29 cellular contexts compared by ENCODE assay signal in the genomic region with DNA sequence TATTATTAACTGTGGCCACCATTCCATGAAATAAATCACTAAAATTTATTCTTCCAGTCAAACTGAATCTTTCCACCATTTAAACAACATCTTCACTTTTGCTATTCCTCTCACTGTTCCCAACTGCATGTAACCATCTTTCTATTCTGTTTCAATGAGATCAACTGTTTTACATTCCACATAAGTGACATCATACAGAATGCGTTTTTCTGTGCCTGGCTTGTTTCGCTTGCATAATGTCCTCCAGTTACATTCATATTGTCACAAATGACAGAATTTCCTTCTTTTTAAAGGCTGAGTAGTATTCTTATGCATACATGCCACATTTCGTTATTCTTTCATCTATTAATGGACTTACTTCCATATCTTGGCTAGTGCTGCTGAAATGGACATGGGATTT.
DNase-seq lines count a peak whose midpoint lies in the region; ATAC-seq, FAIRE-seq and TF ChIP-seq lines count a peak whose summit lies in the region.
"Had no signal": no experiment of that assay in that cellular context is flagged by ENCODE, and none has a peak within 500 bp of the region (broad histone marks: within the 10 kb centered on the region; RNA-seq: fewer than 3 reads in every experiment).

No MANE protein-coding gene starts in this region.

- H3K36me3 ChIP-seq in bronchial epithelial cell (ENCODE audit: control insufficient read depth, insufficient read depth, low read length) = no peaks in the 10 kb centered on the region
- H3K36me3 ChIP-seq: cardiac muscle cell, esophagus muscularis mucosa, thoracic aorta, vagina had no signal

- DNase-seq in EH (ENCODE audit: low read depth) (peak; percentile 58), LHCN-M2 (ENCODE audit: low read depth) (peak; percentile 48), bronchial epithelial cell (ENCODE audit: low read depth) (peak; percentile 22), iris pigment epithelial cell (ENCODE audit: low read depth) (peak; percentile 71), urothelium cell line (ENCODE audit: low spot score) (no peak), mesenteric fat pad (ENCODE audit: low spot score) (no peak)
- DNase-seq: activated B cell treated with CpG ODN at 0.5 μM for 24 hours; activated CD8-positive, alpha-beta memory T cell treated with anti-CD3 and anti-CD28 coated beads, Interleukin-2, amount 10 ng/mL, durations not matched to agents 7 days and 5 days; activated naive CD4-positive, alpha-beta T cell treated with Interleukin-2 at 50 U/mL for 16 hours; activated T-cell treated with anti-CD3 and anti-CD28 coated beads, Interleukin-2, amount 50 U/mL, for 48 hours; CD8-positive, alpha-beta T cell; DMS153; effector memory CD8-positive, alpha-beta T cell; mucosa of descending colon; NCI-H1048; NCI-H1694; NCI-H2171; NCI-H526; SIG-M5 had no signal

- no peak for ATAC-seq in GM18868 (IDR thresholded peaks at IDR 0.05; ENCODE audit: unreplicated experiment)
- no peak for ATAC-seq in GM18517 (IDR thresholded peaks at IDR 0.05; ENCODE audit: unreplicated experiment)
- ATAC-seq: activated CD8-positive, alpha-beta memory T cell treated with anti-CD3 and anti-CD28 coated beads, Interleukin-2, amount 10 ng/mL, durations not matched to agents 7 days and 5 days; CD8-positive, alpha-beta T cell; effector memory CD8-positive, alpha-beta T cell; mucosa of descending colon had no signal

- TF ChIP-seq CTCF in bronchial epithelial cell (IDR thresholded peaks at IDR 0.05; ENCODE audit: insufficient read depth, low read length, severe bottlenecking) = no peak

- no peak overlapping the region for H3K4me3 ChIP-seq in bronchial epithelial cell (ENCODE audit: low read depth, low read length)
- H3K4me3 ChIP-seq: cardiac muscle cell, coronary artery, esophagus muscularis mucosa, mucosa of descending colon, skin epidermis, thoracic aorta, vagina had no signal

- no peaks in the 10 kb centered on the region for H3K27me3 ChIP-seq in bronchial epithelial cell (ENCODE audit: control insufficient read depth, insufficient read depth, low read length)
- H3K27me3 ChIP-seq: cardiac muscle cell, esophagus muscularis mucosa, vagina had no signal

- FAIRE-seq in bronchial epithelial cell (lab: Jason Lieb, UNC) (no peak), urothelium cell line (lab: Jason Lieb, UNC) (no peak)
- FAIRE-seq: G401.6, keratinocyte had no signal

Comparison
In these comparisons a context has a peak if more than half of its experiments do, and no peak if none do; other contexts are left out.
1. DNase-seq: peak in EH (single experiment), LHCN-M2 (single experiment), bronchial epithelial cell (single experiment) and iris pigment epithelial cell (single experiment); none in urothelium cell line (single experiment) and mesenteric fat pad (single experiment).